15 cellular contexts compared by ENCODE assay signal in the genomic region with DNA sequence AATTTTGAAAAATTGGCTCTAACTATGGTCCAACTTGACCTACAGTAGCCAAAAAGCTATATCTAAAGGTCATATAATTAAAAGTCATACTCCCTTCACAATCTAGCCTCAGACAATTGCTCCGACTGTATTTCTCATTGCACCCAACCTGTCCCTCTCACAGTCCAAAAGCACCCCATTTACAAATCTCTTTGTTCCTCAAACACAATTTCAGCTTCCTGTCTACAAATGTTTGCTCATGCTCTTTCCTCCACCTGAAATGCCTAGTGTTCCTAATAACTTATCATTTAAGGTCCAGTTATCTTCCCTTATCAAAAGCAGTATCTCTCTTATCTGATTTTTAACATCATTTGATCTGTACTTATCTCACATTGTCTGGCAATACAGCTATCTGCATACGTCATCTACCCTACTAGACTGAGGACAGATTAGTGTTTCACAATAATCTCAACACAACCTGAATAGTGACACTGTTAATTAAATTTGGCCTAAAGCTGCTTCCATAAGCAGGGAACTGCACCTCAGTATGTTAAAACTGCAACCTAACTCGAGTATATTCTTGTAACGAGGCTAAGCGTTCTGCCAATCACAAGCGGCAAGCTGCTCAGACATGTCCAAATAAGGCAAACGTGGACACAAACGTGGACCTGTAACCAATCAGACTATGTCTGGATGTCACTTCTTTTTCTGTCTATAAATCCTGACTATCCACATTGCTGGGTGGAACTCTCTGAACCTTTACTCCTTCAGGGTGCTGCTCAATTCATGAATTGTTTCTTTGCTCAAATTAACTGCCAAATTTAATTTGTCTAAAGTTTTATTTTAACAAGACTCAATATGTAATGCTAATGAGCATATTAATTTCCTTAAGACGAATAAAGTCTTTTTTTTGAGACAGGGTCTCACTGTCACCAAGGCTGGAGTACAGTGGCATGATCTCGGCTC. TPM values are rescaled to one million over a fixed set of nuclear protein-coding genes. Genes with fewer than 3 reads are reported as not detected.
A peak's percentile ranks its signal among the peaks of the same experiment; 100 is the strongest.
DNase-seq lines count a peak whose midpoint lies in the region; ATAC-seq and TF ChIP-seq lines count a peak whose summit lies in the region.
"Had no signal": no experiment of that assay in that cellular context is flagged by ENCODE, and none has a peak within 500 bp of the region (broad histone marks: within the 10 kb centered on the region; RNA-seq: fewer than 3 reads in every experiment).

No MANE protein-coding gene starts in this region.

- no peaks in the 10 kb centered on the region for H3K9me3 Mint-ChIP-seq in T-helper 1 cell treated with Interleukin-12 subunit alpha and Interleukin-12 subunit beta and Interleukin-4 antibody, amounts not matched to agents 30 μg/mL and 1 μg/mL, for 36 hours
- H3K9me3 Mint-ChIP-seq in dendritic cell treated with granulocyte-macrophage colony-stimulating factor and Interleukin-4, amounts not matched to agents 40 ng/mL and 50 ng/mL, for 4 days: peaks cover 16% of the 10 kb centered on the region
- peaks cover 3% of the 10 kb centered on the region for H3K9me3 Mint-ChIP-seq in progenitor cell of endocrine pancreas (ENCODE audit: low read depth)
- peaks cover 24% of the 10 kb centered on the region for H3K9me3 Mint-ChIP-seq in nephron progenitor cell
- H3K9me3 Mint-ChIP-seq: type B pancreatic cell had no signal

- no peaks in the 10 kb centered on the region for H3K27me3 Mint-ChIP-seq in T-helper 1 cell treated with Interleukin-12 subunit alpha and Interleukin-12 subunit beta and Interleukin-4 antibody, amounts not matched to agents 30 μg/mL and 1 μg/mL, for 36 hours (ENCODE audit: low read depth)
- H3K27me3 Mint-ChIP-seq in dendritic cell treated with granulocyte-macrophage colony-stimulating factor and Interleukin-4, amounts not matched to agents 40 ng/mL and 50 ng/mL, for 4 days: no peaks in the 10 kb centered on the region
- H3K27me3 Mint-ChIP-seq in progenitor cell of endocrine pancreas (no peaks in the 10 kb centered on the region), nephron progenitor cell (ENCODE audit: low read depth, poor library complexity) (no peaks in the 10 kb centered on the region)
- H3K27me3 Mint-ChIP-seq: type B pancreatic cell had no signal

- intact Hi-C loops in dendritic cell treated with granulocyte-macrophage colony-stimulating factor and Interleukin-4, amounts not matched to agents 40 ng/mL and 50 ng/mL, for 4 days (cut with micrococcal nuclease): no loop called here
- intact Hi-C loops in sciatic nerve (cut with DNase I): no loop called here

- peak overlapping the region; percentile 27 for H3K4me3 Mint-ChIP-seq in T-helper 1 cell treated with Interleukin-12 subunit alpha and Interleukin-12 subunit beta and Interleukin-4 antibody, amounts not matched to agents 30 μg/mL and 1 μg/mL, for 36 hours
- no peak overlapping the region for H3K4me3 Mint-ChIP-seq in dendritic cell treated with granulocyte-macrophage colony-stimulating factor and Interleukin-4, amounts not matched to agents 40 ng/mL and 50 ng/mL, for 4 days
- H3K4me3 Mint-ChIP-seq in progenitor cell of endocrine pancreas (ENCODE audit: low read depth) (no peak overlapping the region), nephron progenitor cell (no peak overlapping the region)
- H3K4me3 Mint-ChIP-seq: type B pancreatic cell had no signal

- peaks cover 57% of the 10 kb centered on the region for H3K4me1 Mint-ChIP-seq in T-helper 1 cell treated with Interleukin-12 subunit alpha and Interleukin-12 subunit beta and Interleukin-4 antibody, amounts not matched to agents 30 μg/mL and 1 μg/mL, for 36 hours (ENCODE audit: low read depth)
- peaks cover 90% of the 10 kb centered on the region for H3K4me1 Mint-ChIP-seq in dendritic cell treated with granulocyte-macrophage colony-stimulating factor and Interleukin-4, amounts not matched to agents 40 ng/mL and 50 ng/mL, for 4 days (ENCODE audit: low read depth)
- peaks cover 7% of the 10 kb centered on the region for H3K4me1 Mint-ChIP-seq in progenitor cell of endocrine pancreas (ENCODE audit: low read depth)
- no peaks in the 10 kb centered on the region for H3K4me1 Mint-ChIP-seq in nephron progenitor cell

- no peaks in the 10 kb centered on the region for H3K27me3 ChIP-seq in hepatocyte
- H3K27me3 ChIP-seq: esophagus muscularis mucosa had no signal

- TF ChIP-seq POLR2A in NB4 (IDR thresholded peaks at IDR 0.05; ENCODE audit: extremely low read depth, insufficient read length): no peak

- no peak overlapping the region for H3K4me2 ChIP-seq in hepatocyte

- TF ChIP-seq CTCF in NB4 (IDR thresholded peaks at IDR 0.05; ENCODE audit: low read depth, low read length): no peak
- no peak for TF ChIP-seq CTCF in progenitor cell of endocrine pancreas (IDR thresholded peaks at IDR 0.05; ENCODE audit: unreplicated experiment)
- no peak for TF ChIP-seq CTCF in hepatocyte (IDR thresholded peaks at IDR 0.05; ENCODE audit: poor library complexity)
- no peak for TF ChIP-seq CTCF in nephron progenitor cell (IDR thresholded peaks at IDR 0.05)

- DNase-seq in T-helper 1 cell: no peak
- DNase-seq in NB4 (ENCODE audit: low read depth): peak; percentile 22
- DNase-seq in progenitor cell of endocrine pancreas (ENCODE audit: low spot score, unreplicated experiment): no peak
- no peak for DNase-seq in hepatocyte (ENCODE audit: low spot score)
- no peak for DNase-seq in sciatic nerve (ENCODE audit: low spot score)
- no peak for DNase-seq in nephron progenitor cell
- DNase-seq: activated effector memory CD4-positive, alpha-beta T cell treated with Interleukin-2 at 50 U/mL for 16 hours; Kasumi-1; NCI-H2081 treated with DMSO at 0.1 percent for 48 hours; SHP77 treated with DMSO at 0.1 percent for 48 hours; WERI-Rb-1 had no signal

- no peak for ATAC-seq in sciatic nerve

- H3K9me3 ChIP-seq in hepatocyte (ENCODE audit: low read depth): no peaks in the 10 kb centered on the region
- H3K9me3 ChIP-seq: esophagus muscularis mucosa had no signal

- H3K27ac Mint-ChIP-seq in T-helper 1 cell treated with Interleukin-12 subunit alpha and Interleukin-12 subunit beta and Interleukin-4 antibody, amounts not matched to agents 30 μg/mL and 1 μg/mL, for 36 hours: peak overlapping the region; percentile 62
- peak overlapping the region; percentile 60 for H3K27ac Mint-ChIP-seq in dendritic cell treated with granulocyte-macrophage colony-stimulating factor and Interleukin-4, amounts not matched to agents 40 ng/mL and 50 ng/mL, for 4 days
- peak overlapping the region; percentile 87 for H3K27ac Mint-ChIP-seq in progenitor cell of endocrine pancreas
- no peak overlapping the region for H3K27ac Mint-ChIP-seq in nephron progenitor cell

- no peak overlapping the region for H2AFZ ChIP-seq in hepatocyte

- H4K20me1 ChIP-seq in hepatocyte (ENCODE audit: insufficient read depth, poor library complexity, severe bottlenecking): peaks cover 96% of the 10 kb centered on the region

- H3K27ac ChIP-seq in hepatocyte: no peak overlapping the region
- H3K27ac ChIP-seq: esophagus muscularis mucosa, WERI-Rb-1 had no signal

- no peaks in the 10 kb centered on the region for H3K4me1 ChIP-seq in hepatocyte (ENCODE audit: insufficient read depth)

- H3K36me3 ChIP-seq in hepatocyte (replicated peaks; ENCODE audit: insufficient read depth, low read depth): no peaks in the 10 kb centered on the region
- H3K36me3 ChIP-seq: esophagus muscularis mucosa, WERI-Rb-1 had no signal

- H3K79me2 ChIP-seq in hepatocyte: peaks cover 100% of the 10 kb centered on the region

- 88% methylated on average over 10 of the region's 10 CpGs for WGBS in hepatocyte (ENCODE audit: low lambda C conversion rate, missing lambda C conversion rate)

- H3K4me3 ChIP-seq in NB4 (ENCODE audit: low read depth, low read length) (no peak overlapping the region), hepatocyte (no peak overlapping the region)
- H3K4me3 ChIP-seq: esophagus muscularis mucosa had no signal

- no peaks in the 10 kb centered on the region for H3K9me2 ChIP-seq in hepatocyte (replicated peaks; ENCODE audit: insufficient read depth)

- H3K36me3 Mint-ChIP-seq in T-helper 1 cell treated with Interleukin-12 subunit alpha and Interleukin-12 subunit beta and Interleukin-4 antibody, amounts not matched to agents 30 μg/mL and 1 μg/mL, for 36 hours (ENCODE audit: low read depth): peaks cover 22% of the 10 kb centered on the region
- H3K36me3 Mint-ChIP-seq in dendritic cell treated with granulocyte-macrophage colony-stimulating factor and Interleukin-4, amounts not matched to agents 40 ng/mL and 50 ng/mL, for 4 days (ENCODE audit: low read depth): peaks cover 53% of the 10 kb centered on the region
- H3K36me3 Mint-ChIP-seq in progenitor cell of endocrine pancreas (ENCODE audit: insufficient read depth): peaks cover 4% of the 10 kb centered on the region
- H3K36me3 Mint-ChIP-seq in nephron progenitor cell (ENCODE audit: low read depth): peaks cover 61% of the 10 kb centered on the region

RNA-seq across cellular contexts. Expression of gene PICALM, which starts 15.9 kb away (rescaled TPM):
- total RNA-seq in progenitor cell of endocrine pancreas (129 and 133 TPM in 2 replicates), hepatocyte (197 and 248 TPM in 2 replicates), sciatic nerve (314 TPM)
- 46.4 and 47.7 TPM in 2 replicates for polyA plus RNA-seq in hepatocyte
